ENCODE assay signal across 27 cellular contexts in genomic region chr16:27558434-27558833, GRCh38.
"Had no signal": no experiment of that assay in that cellular context is flagged by ENCODE, and none has a peak within 500 bp of the region (broad histone marks: within the 10 kb centered on the region; RNA-seq: fewer than 3 reads in every experiment).

No MANE protein-coding gene starts in this region.

- H3K4me1 Mint-ChIP-seq: mesothelial cell of epicardium, neural crest cell had no signal

- H3K9me3 ChIP-seq: esophagus squamous epithelium, mucosa of descending colon, neutrophil, right atrium auricular region, sigmoid colon, testis, tibial artery had no signal

- H3K9ac ChIP-seq: parathyroid adenoma had no signal

- H3K27ac ChIP-seq: coronary artery, esophagus squamous epithelium, neutrophil, parathyroid adenoma, right atrium auricular region, sigmoid colon, testis, tibial artery had no signal

- H3K4me3 ChIP-seq: coronary artery, esophagus squamous epithelium, lung, mucosa of descending colon, right atrium auricular region, sigmoid colon, testis, tibial artery had no signal

- H3K36me3 ChIP-seq: neutrophil, right atrium auricular region, tibial artery had no signal

- H3K27me3 ChIP-seq: esophagus squamous epithelium, neutrophil, right atrium auricular region, sigmoid colon, testis, tibial artery had no signal

- H2AFZ ChIP-seq: parathyroid adenoma had no signal

- H3K9me3 Mint-ChIP-seq: effector memory CD8-positive, alpha-beta T cell; memory B cell; mesothelial cell of epicardium; naive B cell; natural killer cell treated with Interleukin-12 subunit alpha and Interleukin-12 subunit beta and Interleukin-15 and Interleukin-18, amount 100 ng/mL, for 72 hours; neural crest cell; stimulated activated memory B cell treated with anti-CD40 and anti-IgM and Interleukin-4, amounts not matched to agents 10 μg/mL and 1 μg/mL and 100 μg/mL, for 72 hours; type B pancreatic cell had no signal

- H3K27ac Mint-ChIP-seq: memory B cell; mesothelial cell of epicardium; natural killer cell treated with Interleukin-12 subunit alpha and Interleukin-12 subunit beta and Interleukin-15 and Interleukin-18, amount 100 ng/mL, for 72 hours; stimulated activated memory B cell treated with anti-CD40 and anti-IgM and Interleukin-4, amounts not matched to agents 10 μg/mL and 1 μg/mL and 100 μg/mL, for 72 hours; type B pancreatic cell had no signal

- H3K4me3 Mint-ChIP-seq: effector memory CD8-positive, alpha-beta T cell; memory B cell; mesothelial cell of epicardium; naive B cell; natural killer cell treated with Interleukin-12 subunit alpha and Interleukin-12 subunit beta and Interleukin-15 and Interleukin-18, amount 100 ng/mL, for 72 hours; neural crest cell; stimulated activated memory B cell treated with anti-CD40 and anti-IgM and Interleukin-4, amounts not matched to agents 10 μg/mL and 1 μg/mL and 100 μg/mL, for 72 hours; type B pancreatic cell had no signal

- DNase-seq: dermis blood vessel endothelial cell; effector memory CD8-positive, alpha-beta T cell; erythroblast; esophagus squamous epithelium; head of caudate nucleus; kidney; mucosa of descending colon; naive B cell; stimulated activated CD4-positive, alpha-beta T cell treated with anti-CD3 and anti-CD28 coated beads, Interleukin-2, amount 100 ng/mL, for 24 hours; stimulated activated CD4-positive, alpha-beta T cell treated with anti-CD3 and anti-CD28 coated beads, Interleukin-4, amount 100 ng/mL, for 24 hours; stimulated activated naive CD8-positive, alpha-beta T cell treated with anti-CD3 and anti-CD28 coated beads, Interleukin-15, Interleukin-2, amounts not matched to agents 100 U/mL and 50 U/mL, for 24 hours; substantia nigra; testis; tibial artery had no signal

- ATAC-seq: effector memory CD8-positive, alpha-beta T cell; left lobe of liver; mucosa of descending colon; natural killer cell treated with Interleukin-12 subunit alpha and Interleukin-12 subunit beta and Interleukin-15 and Interleukin-18, amount 100 ng/mL, for 72 hours; stimulated activated memory B cell treated with anti-CD40 and anti-IgM and Interleukin-4, amounts not matched to agents 10 μg/mL and 1 μg/mL and 100 μg/mL, for 72 hours; stimulated activated naive CD8-positive, alpha-beta T cell treated with anti-CD3 and anti-CD28 coated beads, Interleukin-15, Interleukin-2, amounts not matched to agents 100 U/mL and 50 U/mL, for 24 hours had no signal

- H3K4me1 ChIP-seq: parathyroid adenoma, sigmoid colon, testis, tibial artery had no signal
